1 cellular context compared by ENCODE assay signal in the genomic region with DNA sequence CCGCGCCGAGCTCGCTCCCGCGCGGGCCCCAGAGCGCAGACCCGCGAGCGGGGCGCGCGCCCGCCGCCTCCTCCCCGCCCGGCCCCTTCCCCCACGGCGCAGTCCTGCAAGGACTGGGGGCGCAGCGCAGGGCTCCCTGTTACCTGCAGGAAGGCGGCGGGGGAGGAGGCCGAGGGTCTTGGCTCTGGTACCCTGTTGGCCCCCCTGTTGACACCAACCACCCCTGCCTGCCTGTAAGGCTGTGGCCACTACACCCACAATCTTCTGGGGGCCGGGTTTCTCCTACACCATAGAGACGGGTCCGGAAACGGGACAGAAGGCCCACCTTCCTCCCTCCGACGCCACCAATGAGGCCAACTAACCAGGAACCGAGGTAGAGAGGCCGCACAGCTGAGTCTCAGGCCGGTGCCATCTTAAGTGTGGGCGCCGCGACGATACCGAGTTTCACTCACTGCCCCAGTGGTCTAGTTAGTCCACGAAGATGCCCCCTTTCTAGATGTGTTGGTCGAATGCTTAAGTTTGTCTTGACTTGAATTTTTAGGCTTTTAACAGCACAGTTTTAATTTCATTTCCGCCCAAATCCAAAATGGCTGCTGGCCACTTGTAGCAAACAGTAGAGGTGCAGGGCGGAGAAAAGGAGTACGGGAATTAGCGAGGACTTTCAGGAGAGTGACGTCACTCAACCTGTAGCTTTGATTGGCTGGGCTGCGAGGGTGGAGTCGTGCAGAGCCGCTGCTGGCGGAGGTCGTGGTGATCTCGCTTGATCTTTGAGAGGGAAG.
TF ChIP-seq lines count a peak whose summit lies in the region.

Gene SCYL3 (minus strand): TSS at position 252 of the 779 bp plus-strand sequence. CDS start 5,056 bp downstream, outside the sequence.

TF ChIP-seq in HepG2, 621 proteins besides CTCF, POLR2A, EP300 and RAD21 (continued from another document and continues in another):
- TF ChIP-seq, protein P1, sequence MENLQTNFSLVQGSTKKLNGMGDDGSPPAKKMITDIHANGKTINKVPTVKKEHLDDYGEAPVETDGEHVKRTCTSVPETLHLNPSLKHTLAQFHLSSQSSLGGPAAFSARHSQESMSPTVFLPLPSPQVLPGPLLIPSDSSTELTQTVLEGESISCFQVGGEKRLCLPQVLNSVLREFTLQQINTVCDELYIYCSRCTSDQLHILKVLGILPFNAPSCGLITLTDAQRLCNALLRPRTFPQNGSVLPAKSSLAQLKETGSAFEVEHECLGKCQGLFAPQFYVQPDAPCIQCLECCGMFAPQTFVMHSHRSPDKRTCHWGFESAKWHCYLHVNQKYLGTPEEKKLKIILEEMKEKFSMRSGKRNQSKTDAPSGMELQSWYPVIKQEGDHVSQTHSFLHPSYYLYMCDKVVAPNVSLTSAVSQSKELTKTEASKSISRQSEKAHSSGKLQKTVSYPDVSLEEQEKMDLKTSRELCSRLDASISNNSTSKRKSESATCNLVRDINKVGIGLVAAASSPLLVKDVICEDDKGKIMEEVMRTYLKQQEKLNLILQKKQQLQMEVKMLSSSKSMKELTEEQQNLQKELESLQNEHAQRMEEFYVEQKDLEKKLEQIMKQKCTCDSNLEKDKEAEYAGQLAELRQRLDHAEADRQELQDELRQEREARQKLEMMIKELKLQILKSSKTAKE (CRISPR knock-in tag; IDR thresholded peaks at IDR 0.05; ENCODE audit: borderline replicate concordance) = no peak
- no peak for TF ChIP-seq ZBTB42 (CRISPR knock-in tag; IDR thresholded peaks at IDR 0.05)
- peak; percentile 38 for TF ChIP-seq MAX (IDR thresholded peaks at IDR 0.05)
- no peak for TF ChIP-seq TMF1 (CRISPR knock-in tag; IDR thresholded peaks at IDR 0.05; ENCODE audit: low read depth)
- TF ChIP-seq SIX1 (CRISPR knock-in tag; IDR thresholded peaks at IDR 0.05; ENCODE audit: borderline replicate concordance) = no peak
- TF ChIP-seq, protein P2, sequence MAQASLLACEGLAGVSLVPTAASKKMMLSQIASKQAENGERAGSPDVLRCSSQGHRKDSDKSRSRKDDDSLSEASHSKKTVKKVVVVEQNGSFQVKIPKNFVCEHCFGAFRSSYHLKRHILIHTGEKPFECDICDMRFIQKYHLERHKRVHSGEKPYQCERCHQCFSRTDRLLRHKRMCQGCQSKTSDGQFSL (CRISPR knock-in tag; IDR thresholded peaks at IDR 0.05) = no peak
- TF ChIP-seq, protein P3, sequence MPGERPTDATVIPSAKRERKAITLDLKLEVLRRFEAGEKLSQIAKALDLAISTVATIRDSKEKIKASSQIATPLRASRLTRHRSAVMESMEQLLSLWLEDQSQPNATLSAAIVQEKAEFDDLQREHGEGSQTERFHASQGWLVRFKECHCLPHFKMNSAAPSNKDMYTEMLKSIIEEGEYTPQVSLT (CRISPR knock-in tag; IDR thresholded peaks at IDR 0.05; ENCODE audit: borderline replicate concordance, low read depth) = no peak
- TF ChIP-seq JUND (CRISPR knock-in tag; IDR thresholded peaks at IDR 0.05) = no peak
- no peak for TF ChIP-seq JARID2 (CRISPR knock-in tag; IDR thresholded peaks at IDR 0.05; ENCODE audit: insufficient replicate concordance)
- TF ChIP-seq HNRNPK (IDR thresholded peaks at IDR 0.05; ENCODE audit: low read depth, low read length, poor library complexity, severe bottlenecking) = no peak
- TF ChIP-seq EHMT2 (IDR thresholded peaks at IDR 0.05; ENCODE audit: borderline replicate concordance, low read depth, low read length) = peak; percentile 98
- no peak for TF ChIP-seq MXD4 (CRISPR knock-in tag; IDR thresholded peaks at IDR 0.05)
- peak; percentile 81 for TF ChIP-seq SPEN (CRISPR knock-in tag; IDR thresholded peaks at IDR 0.05; ENCODE audit: low read depth)
- no peak for TF ChIP-seq ZNF782 (CRISPR knock-in tag; IDR thresholded peaks at IDR 0.05; ENCODE audit: borderline replicate concordance)
- TF ChIP-seq ZNF639 (CRISPR knock-in tag; conservative IDR thresholded peaks at IDR 0.05) = peak; percentile 32; the same call in 1 of the 2 replicates
- TF ChIP-seq ZNF230 (CRISPR knock-in tag; IDR thresholded peaks at IDR 0.05) = 0 out of 2 replicates have a peak, but pooled peaks have one; percentile 37
- 0 out of 2 replicates have a peak, but pooled peaks have one; percentile 59 for TF ChIP-seq RFXANK (CRISPR knock-in tag; IDR thresholded peaks at IDR 0.05)
- 0 out of 2 replicates have a peak, but pooled peaks have one; percentile 25 for TF ChIP-seq ZNF253 (CRISPR knock-in tag; IDR thresholded peaks at IDR 0.05; ENCODE audit: borderline replicate concordance)
- no peak for TF ChIP-seq NFATC3 (CRISPR knock-in tag; IDR thresholded peaks at IDR 0.05)
- 0 out of 2 replicates have a peak, but pooled peaks have one; percentile 44 for TF ChIP-seq ZSCAN25 (CRISPR knock-in tag; IDR thresholded peaks at IDR 0.05)
- TF ChIP-seq NFE2L1 (CRISPR knock-in tag; IDR thresholded peaks at IDR 0.05; ENCODE audit: borderline replicate concordance) = no peak
- TF ChIP-seq ZNF781 (CRISPR knock-in tag; IDR thresholded peaks at IDR 0.05; ENCODE audit: borderline replicate concordance, not compliant biosample characterization) = no peak
- 0 out of 2 replicates have a peak, but pooled peaks have one; percentile 51 for TF ChIP-seq TBX2 (CRISPR knock-in tag; IDR thresholded peaks at IDR 0.05; ENCODE audit: borderline replicate concordance)
- TF ChIP-seq, protein P4, sequence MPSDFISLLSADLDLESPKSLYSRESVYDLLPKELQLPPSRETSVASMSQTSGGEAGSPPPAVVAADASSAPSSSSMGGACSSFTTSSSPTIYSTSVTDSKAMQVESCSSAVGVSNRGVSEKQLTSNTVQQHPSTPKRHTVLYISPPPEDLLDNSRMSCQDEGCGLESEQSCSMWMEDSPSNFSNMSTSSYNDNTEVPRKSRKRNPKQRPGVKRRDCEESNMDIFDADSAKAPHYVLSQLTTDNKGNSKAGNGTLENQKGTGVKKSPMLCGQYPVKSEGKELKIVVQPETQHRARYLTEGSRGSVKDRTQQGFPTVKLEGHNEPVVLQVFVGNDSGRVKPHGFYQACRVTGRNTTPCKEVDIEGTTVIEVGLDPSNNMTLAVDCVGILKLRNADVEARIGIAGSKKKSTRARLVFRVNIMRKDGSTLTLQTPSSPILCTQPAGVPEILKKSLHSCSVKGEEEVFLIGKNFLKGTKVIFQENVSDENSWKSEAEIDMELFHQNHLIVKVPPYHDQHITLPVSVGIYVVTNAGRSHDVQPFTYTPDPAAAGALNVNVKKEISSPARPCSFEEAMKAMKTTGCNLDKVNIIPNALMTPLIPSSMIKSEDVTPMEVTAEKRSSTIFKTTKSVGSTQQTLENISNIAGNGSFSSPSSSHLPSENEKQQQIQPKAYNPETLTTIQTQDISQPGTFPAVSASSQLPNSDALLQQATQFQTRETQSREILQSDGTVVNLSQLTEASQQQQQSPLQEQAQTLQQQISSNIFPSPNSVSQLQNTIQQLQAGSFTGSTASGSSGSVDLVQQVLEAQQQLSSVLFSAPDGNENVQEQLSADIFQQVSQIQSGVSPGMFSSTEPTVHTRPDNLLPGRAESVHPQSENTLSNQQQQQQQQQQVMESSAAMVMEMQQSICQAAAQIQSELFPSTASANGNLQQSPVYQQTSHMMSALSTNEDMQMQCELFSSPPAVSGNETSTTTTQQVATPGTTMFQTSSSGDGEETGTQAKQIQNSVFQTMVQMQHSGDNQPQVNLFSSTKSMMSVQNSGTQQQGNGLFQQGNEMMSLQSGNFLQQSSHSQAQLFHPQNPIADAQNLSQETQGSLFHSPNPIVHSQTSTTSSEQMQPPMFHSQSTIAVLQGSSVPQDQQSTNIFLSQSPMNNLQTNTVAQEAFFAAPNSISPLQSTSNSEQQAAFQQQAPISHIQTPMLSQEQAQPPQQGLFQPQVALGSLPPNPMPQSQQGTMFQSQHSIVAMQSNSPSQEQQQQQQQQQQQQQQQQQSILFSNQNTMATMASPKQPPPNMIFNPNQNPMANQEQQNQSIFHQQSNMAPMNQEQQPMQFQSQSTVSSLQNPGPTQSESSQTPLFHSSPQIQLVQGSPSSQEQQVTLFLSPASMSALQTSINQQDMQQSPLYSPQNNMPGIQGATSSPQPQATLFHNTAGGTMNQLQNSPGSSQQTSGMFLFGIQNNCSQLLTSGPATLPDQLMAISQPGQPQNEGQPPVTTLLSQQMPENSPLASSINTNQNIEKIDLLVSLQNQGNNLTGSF (CRISPR knock-in tag; IDR thresholded peaks at IDR 0.05) = peak; percentile 14; the same call in 1 of the 2 replicates
- TF ChIP-seq ZSCAN29 (CRISPR knock-in tag; conservative IDR thresholded peaks at IDR 0.05) = no peak
- TF ChIP-seq FOXP4 (CRISPR knock-in tag; IDR thresholded peaks at IDR 0.05) = peak; percentile 21
- TF ChIP-seq ZBTB20 (CRISPR knock-in tag; IDR thresholded peaks at IDR 0.05; ENCODE audit: borderline replicate concordance, low read depth) = no peak
- 0 out of 2 replicates have a peak, but pooled peaks have one; percentile 28 for TF ChIP-seq ZBTB38 (CRISPR knock-in tag; IDR thresholded peaks at IDR 0.05)
- TF ChIP-seq MIER3 (CRISPR knock-in tag; IDR thresholded peaks at IDR 0.05; ENCODE audit: borderline replicate concordance) = peak; percentile 63; the same call in 1 of the 2 replicates
- TF ChIP-seq, protein P5, sequence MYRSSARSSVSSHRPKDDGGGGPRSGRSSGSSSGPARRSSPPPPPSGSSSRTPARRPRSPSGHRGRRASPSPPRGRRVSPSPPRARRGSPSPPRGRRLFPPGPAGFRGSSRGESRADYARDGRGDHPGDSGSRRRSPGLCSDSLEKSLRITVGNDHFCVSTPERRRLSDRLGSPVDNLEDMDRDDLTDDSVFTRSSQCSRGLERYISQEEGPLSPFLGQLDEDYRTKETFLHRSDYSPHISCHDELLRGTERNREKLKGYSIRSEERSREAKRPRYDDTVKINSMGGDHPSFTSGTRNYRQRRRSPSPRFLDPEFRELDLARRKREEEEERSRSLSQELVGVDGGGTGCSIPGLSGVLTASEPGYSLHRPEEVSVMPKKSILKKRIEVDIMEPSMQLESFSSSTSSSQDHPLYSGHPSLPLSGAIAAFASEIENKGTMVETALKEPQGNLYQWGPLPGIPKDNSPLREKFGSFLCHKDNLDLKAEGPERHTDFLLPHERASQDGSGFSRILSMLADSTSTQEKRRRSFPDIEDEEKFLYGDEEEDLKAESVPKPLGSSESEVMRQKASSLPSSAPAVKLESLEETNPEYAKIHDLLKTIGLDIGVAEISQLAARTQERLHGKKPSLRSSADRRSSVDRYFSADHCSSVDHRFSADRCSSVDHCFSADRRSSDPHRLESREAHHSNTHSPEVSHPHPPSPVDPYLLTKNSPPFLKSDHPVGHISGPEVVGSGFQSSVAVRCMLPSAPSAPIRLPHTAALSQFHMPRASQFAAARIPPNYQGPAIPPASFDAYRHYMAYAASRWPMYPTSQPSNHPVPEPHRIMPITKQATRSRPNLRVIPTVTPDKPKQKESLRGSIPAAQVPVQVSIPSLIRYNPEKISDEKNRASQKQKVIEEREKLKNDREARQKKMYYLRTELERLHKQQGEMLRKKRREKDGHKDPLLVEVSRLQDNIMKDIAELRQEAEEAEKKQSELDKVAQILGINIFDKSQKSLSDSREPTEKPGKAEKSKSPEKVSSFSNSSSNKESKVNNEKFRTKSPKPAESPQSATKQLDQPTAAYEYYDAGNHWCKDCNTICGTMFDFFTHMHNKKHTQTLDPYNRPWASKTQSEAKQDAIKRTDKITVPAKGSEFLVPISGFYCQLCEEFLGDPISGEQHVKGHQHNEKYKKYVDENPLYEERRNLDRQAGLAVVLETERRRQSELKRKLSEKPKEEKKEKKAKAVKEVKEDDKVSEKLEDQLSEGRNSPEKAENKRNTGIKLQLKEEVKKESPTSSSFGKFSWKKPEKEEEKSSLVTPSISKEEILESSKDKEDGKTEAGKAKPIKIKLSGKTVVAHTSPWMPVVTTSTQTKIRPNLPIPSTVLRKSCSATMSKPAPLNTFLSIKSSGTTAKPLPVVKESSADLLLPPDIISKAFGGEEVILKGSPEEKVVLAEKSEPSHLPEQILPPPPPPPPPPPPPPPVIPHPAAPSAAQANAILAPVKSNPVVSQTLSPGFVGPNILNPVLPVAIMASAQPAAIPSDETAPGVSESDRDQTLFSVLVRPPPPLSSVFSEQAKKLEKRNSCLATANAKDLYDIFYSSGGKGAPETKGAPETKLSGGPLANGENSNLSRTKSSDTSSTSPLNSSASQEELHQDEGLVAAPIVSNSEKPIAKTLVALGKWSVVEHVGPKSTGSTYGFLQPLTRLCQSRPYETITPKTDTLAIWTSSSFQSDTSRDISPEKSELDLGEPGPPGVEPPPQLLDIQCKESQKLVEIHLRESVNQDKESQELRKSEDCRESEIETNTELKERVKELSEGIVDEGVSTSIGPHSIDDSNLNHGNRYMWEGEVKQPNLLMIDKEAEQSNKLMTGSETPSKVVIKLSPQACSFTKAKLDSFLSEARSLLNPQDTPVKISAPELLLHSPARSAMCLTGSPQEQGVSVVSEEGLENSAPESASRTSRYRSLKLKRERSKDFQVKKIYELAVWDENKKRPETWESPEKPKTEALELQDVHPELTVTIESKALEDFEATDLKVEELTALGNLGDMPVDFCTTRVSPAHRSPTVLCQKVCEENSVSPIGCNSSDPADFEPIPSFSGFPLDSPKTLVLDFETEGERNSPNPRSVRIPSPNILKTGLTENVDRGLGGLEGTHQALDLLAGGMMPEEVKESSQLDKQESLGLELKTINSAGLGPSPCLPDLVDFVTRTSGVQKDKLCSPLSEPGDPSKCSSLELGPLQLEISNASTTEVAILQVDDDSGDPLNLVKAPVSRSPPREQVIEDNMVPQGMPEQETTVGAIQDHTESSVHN (CRISPR knock-in tag; IDR thresholded peaks at IDR 0.05) = no peak
- TF ChIP-seq GFI1 (CRISPR knock-in tag; IDR thresholded peaks at IDR 0.05; ENCODE audit: borderline replicate concordance) = no peak
- TF ChIP-seq CHD2 (IDR thresholded peaks at IDR 0.05; ENCODE audit: low read depth, low read length) = 0 out of 2 replicates have a peak, but pooled peaks have one; percentile 26
- 0 out of 2 replicates have a peak, but pooled peaks have one; percentile 16 for TF ChIP-seq KDM3A (CRISPR knock-in tag; IDR thresholded peaks at IDR 0.05; ENCODE audit: low read depth)
- no peak for TF ChIP-seq ZNF234 (CRISPR knock-in tag; conservative IDR thresholded peaks at IDR 0.05)
